2 cellular contexts compared by ENCODE assay signal in genomic region chr12:63149884-63150254, GRCh38.
TF ChIP-seq lines count a peak whose summit lies in the region.

No MANE protein-coding gene starts in this region.

TF ChIP-seq in liver, 16 proteins besides CTCF, POLR2A, EP300 and RAD21 (continued from another document):
- TF ChIP-seq REST (IDR thresholded peaks at IDR 0.05) = no peak
- no peak for TF ChIP-seq ATF3 (IDR thresholded peaks at IDR 0.05)
- TF ChIP-seq EGR1 (IDR thresholded peaks at IDR 0.05; ENCODE audit: low read depth in 2 of 2) = no peak
- no peak for TF ChIP-seq HNF4G (IDR thresholded peaks at IDR 0.05)
- no peak for TF ChIP-seq SP1 (IDR thresholded peaks at IDR 0.05)
- TF ChIP-seq MAX (IDR thresholded peaks at IDR 0.05) = no peak
- no peak for TF ChIP-seq NR2F2 (IDR thresholded peaks at IDR 0.05)
- no peak for TF ChIP-seq YY1 (IDR thresholded peaks at IDR 0.05)
- TF ChIP-seq FOXA1 (IDR thresholded peaks at IDR 0.05) = no peak
- no peak for TF ChIP-seq RXRA (IDR thresholded peaks at IDR 0.05)
- no peak for TF ChIP-seq HNF4A (conservative IDR thresholded peaks at IDR 0.05)
- no peak for TF ChIP-seq ZBTB33 (IDR thresholded peaks at IDR 0.05)

TF ChIP-seq in HepG2, 621 proteins besides CTCF, POLR2A, EP300 and RAD21 (continued from another document):
- no peak for TF ChIP-seq ZBTB25 (CRISPR knock-in tag; IDR thresholded peaks at IDR 0.05)
- TF ChIP-seq HOXA5 (CRISPR knock-in tag; IDR thresholded peaks at IDR 0.05) = no peak
- TF ChIP-seq ZMYM3 (CRISPR knock-in tag; IDR thresholded peaks at IDR 0.05) = no peak
- no peak for TF ChIP-seq ZNF235 (CRISPR knock-in tag; IDR thresholded peaks at IDR 0.05; ENCODE audit: borderline replicate concordance)
- no peak for TF ChIP-seq MATR3 (CRISPR knock-in tag; IDR thresholded peaks at IDR 0.05)
- no peak for TF ChIP-seq ATF1 (CRISPR knock-in tag; IDR thresholded peaks at IDR 0.05)
- no peak for TF ChIP-seq THAP11 (CRISPR knock-in tag; IDR thresholded peaks at IDR 0.05)
- TF ChIP-seq ESRRA (CRISPR knock-in tag; IDR thresholded peaks at IDR 0.05; ENCODE audit: low read depth) = no peak
- TF ChIP-seq NFE2L2 (IDR thresholded peaks at IDR 0.05; ENCODE audit: low read length) = no peak
- TF ChIP-seq ZNF629 (CRISPR knock-in tag; conservative IDR thresholded peaks at IDR 0.05) = no peak
